ENCODE assay signal across 9 cellular contexts in genomic region chr1:101438359-101438758, GRCh38.
DNase-seq lines count a peak whose midpoint lies in the region; ATAC-seq and TF ChIP-seq lines count a peak whose summit lies in the region.
"Had no signal": no experiment of that assay in that cellular context is flagged by ENCODE, and none has a peak within 500 bp of the region (broad histone marks: within the 10 kb centered on the region; RNA-seq: fewer than 3 reads in every experiment).

No MANE protein-coding gene starts in this region.

- WGBS in hepatocyte (ENCODE audit: low lambda C conversion rate, missing lambda C conversion rate), result 50% methylated on average over 3 of the region's 3 CpGs

- no peaks in the 10 kb centered on the region for H4K20me1 ChIP-seq in hepatocyte (ENCODE audit: insufficient read depth, poor library complexity, severe bottlenecking)

- H3K9me2 ChIP-seq in hepatocyte (replicated peaks; ENCODE audit: insufficient read depth), result no peaks in the 10 kb centered on the region

- H3K36me3 ChIP-seq in hepatocyte (replicated peaks; ENCODE audit: insufficient read depth, low read depth), result no peaks in the 10 kb centered on the region

- TF ChIP-seq CTCF in hepatocyte (IDR thresholded peaks at IDR 0.05; ENCODE audit: poor library complexity), result peak; percentile 35

- no peaks in the 10 kb centered on the region for H3K9me3 ChIP-seq in hepatocyte (ENCODE audit: low read depth)

- no peak overlapping the region for H2AFZ ChIP-seq in hepatocyte

- ATAC-seq in GM18499 (IDR thresholded peaks at IDR 0.05; ENCODE audit: insufficient read depth, unreplicated experiment) (peak; percentile 37), GM21723 (IDR thresholded peaks at IDR 0.05; ENCODE audit: unreplicated experiment) (peak; percentile 67)

- H3K4me1 ChIP-seq in hepatocyte (ENCODE audit: insufficient read depth), result no peaks in the 10 kb centered on the region

- DNase-seq in NAMALWA (ENCODE audit: low spot score) (peak; percentile 50), hepatocyte (ENCODE audit: low spot score) (peak; percentile 11), pons (ENCODE audit: low spot score) (no peak), occipital lobe (lab: John Stamatoyannopoulos, UW) (no peak), NCI-H1092 treated with DMSO at 0.1 percent for 48 hours (lab: John Stamatoyannopoulos, UW) (no peak), KG1 (lab: John Stamatoyannopoulos, UW) (no peak)

- no peak overlapping the region for H3K27ac ChIP-seq in hepatocyte
- H3K27ac ChIP-seq: SK-N-MC had no signal

- no peak overlapping the region for H3K4me3 ChIP-seq in hepatocyte
- H3K4me3 ChIP-seq: SK-N-MC had no signal

- no peaks in the 10 kb centered on the region for H3K79me2 ChIP-seq in hepatocyte

- H3K4me2 ChIP-seq in hepatocyte, result no peak overlapping the region

- H3K27me3 ChIP-seq in hepatocyte, result peaks cover 3% of the 10 kb centered on the region

Comparison
In these comparisons a context has a peak if more than half of its experiments do, and no peak if none do; other contexts are left out.
1. DNase-seq: peak in NAMALWA (single experiment) and hepatocyte (single experiment); none in pons (single experiment), occipital lobe (single experiment), NCI-H1092 treated with DMSO at 0.1 percent for 48 hours (single experiment) and KG1 (single experiment).